Comparison of ENCODE assay signal across 1 cellular context in the genomic region with DNA sequence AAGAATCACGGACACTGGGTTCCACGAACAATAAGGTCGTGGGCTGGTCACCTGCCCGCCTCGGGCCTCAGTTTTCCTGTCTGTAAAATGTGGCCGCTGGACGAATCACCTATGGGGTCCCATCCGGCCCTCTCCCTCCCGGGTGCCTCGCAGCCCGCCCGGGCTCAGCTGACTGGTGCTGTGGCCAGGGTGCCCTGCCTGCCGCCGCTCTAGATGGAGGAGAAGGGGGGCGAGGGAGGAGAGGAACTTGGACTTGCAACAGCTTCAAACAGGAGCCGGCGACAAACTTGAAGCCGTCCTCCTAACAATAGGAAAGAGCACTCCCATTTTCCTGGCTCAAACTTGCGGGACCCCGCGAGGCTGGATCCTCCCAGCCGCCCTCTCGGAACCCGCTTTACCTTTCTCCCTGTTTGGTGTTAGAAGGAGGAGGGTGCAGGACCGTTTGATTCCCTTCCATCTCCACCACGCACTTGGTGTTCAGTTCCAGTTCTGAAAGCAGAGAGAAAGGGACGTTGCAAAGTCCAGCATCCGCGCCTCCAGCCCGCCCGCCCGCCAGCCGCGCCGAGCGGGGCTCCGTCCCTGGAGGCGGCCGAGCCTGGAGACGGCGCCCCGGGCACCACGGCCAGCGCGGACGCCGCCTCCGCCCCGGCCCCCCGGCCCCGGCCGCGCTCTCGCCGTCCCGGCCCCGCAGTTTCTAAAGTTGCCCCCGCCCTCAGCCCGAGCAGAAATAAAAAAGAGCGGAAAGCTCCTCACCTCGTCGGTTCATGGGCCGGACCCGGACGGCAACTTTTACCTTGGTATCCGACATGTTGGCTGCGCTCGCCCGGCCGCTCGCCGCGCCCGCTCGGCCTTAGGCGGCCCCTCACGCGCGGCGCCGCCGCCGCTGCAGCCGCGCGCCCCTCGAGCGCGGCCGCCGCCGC.
TF ChIP-seq lines count a peak whose summit lies in the region.

No MANE protein-coding gene starts in this region.

TF ChIP-seq in HepG2, 621 proteins besides CTCF, POLR2A, EP300 and RAD21 (continued from another document and continues in another):
- TF ChIP-seq, protein P1, sequence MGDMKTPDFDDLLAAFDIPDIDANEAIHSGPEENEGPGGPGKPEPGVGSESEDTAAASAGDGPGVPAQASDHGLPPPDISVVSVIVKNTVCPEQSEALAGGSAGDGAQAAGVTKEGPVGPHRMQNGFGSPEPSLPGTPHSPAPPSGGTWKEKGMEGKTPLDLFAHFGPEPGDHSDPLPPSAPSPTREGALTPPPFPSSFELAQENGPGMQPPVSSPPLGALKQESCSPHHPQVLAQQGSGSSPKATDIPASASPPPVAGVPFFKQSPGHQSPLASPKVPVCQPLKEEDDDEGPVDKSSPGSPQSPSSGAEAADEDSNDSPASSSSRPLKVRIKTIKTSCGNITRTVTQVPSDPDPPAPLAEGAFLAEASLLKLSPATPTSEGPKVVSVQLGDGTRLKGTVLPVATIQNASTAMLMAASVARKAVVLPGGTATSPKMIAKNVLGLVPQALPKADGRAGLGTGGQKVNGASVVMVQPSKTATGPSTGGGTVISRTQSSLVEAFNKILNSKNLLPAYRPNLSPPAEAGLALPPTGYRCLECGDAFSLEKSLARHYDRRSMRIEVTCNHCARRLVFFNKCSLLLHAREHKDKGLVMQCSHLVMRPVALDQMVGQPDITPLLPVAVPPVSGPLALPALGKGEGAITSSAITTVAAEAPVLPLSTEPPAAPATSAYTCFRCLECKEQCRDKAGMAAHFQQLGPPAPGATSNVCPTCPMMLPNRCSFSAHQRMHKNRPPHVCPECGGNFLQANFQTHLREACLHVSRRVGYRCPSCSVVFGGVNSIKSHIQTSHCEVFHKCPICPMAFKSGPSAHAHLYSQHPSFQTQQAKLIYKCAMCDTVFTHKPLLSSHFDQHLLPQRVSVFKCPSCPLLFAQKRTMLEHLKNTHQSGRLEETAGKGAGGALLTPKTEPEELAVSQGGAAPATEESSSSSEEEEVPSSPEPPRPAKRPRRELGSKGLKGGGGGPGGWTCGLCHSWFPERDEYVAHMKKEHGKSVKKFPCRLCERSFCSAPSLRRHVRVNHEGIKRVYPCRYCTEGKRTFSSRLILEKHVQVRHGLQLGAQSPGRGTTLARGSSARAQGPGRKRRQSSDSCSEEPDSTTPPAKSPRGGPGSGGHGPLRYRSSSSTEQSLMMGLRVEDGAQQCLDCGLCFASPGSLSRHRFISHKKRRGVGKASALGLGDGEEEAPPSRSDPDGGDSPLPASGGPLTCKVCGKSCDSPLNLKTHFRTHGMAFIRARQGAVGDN (CRISPR knock-in tag; IDR thresholded peaks at IDR 0.05) = peak; percentile 80
- TF ChIP-seq ZNF235 (CRISPR knock-in tag; IDR thresholded peaks at IDR 0.05; ENCODE audit: borderline replicate concordance) (0 out of 2 replicates have a peak, but pooled peaks have one; percentile 15), MLLT10 (CRISPR knock-in tag; IDR thresholded peaks at IDR 0.05) (no peak), CBX1 (IDR thresholded peaks at IDR 0.05; ENCODE audit: low read depth) (no peak), RXRA (CRISPR knock-in tag; IDR thresholded peaks at IDR 0.05) (peak; percentile 73), NPAS2 (CRISPR knock-in tag; IDR thresholded peaks at IDR 0.05; ENCODE audit: borderline replicate concordance) (no peak), NFE2 (CRISPR knock-in tag; IDR thresholded peaks at IDR 0.05) (no peak), LBX2 (CRISPR knock-in tag; IDR thresholded peaks at IDR 0.05; ENCODE audit: borderline replicate concordance) (no peak), PAWR (CRISPR knock-in tag; IDR thresholded peaks at IDR 0.05; ENCODE audit: borderline replicate concordance) (no peak), ZNF883 (CRISPR knock-in tag; IDR thresholded peaks at IDR 0.05; ENCODE audit: not compliant biosample characterization) (no peak), ZNF225 (CRISPR knock-in tag; IDR thresholded peaks at IDR 0.05) (peak; percentile 28; the same call in 1 of the 2 replicates), SRF (IDR thresholded peaks at IDR 0.05; ENCODE audit: low read depth, low read length) (no peak), ZNF839 (CRISPR knock-in tag; IDR thresholded peaks at IDR 0.05; ENCODE audit: borderline replicate concordance) (no peak), GTF3A (CRISPR knock-in tag; conservative IDR thresholded peaks at IDR 0.05) (no peak), RCOR2 (CRISPR knock-in tag; IDR thresholded peaks at IDR 0.05) (peak; percentile 85), ZNF7 (CRISPR knock-in tag; IDR thresholded peaks at IDR 0.05) (no peak), SRSF1 (optimal IDR thresholded peaks at IDR 0.05; ENCODE audit: low read depth, low read length) (no peak), SNRNP70 (IDR thresholded peaks at IDR 0.05; ENCODE audit: low read depth, low read length) (no peak), CEBPZ (IDR thresholded peaks at IDR 0.05; ENCODE audit: low read length) (no peak), ARID2 (CRISPR knock-in tag; IDR thresholded peaks at IDR 0.05; ENCODE audit: borderline replicate concordance) (peak; percentile 56; the same call in 1 of the 2 replicates), POLR2G (IDR thresholded peaks at IDR 0.05; ENCODE audit: low read depth, low read length) (peak; percentile 82), HNF1A (IDR thresholded peaks at IDR 0.05; ENCODE audit: low read depth) (no peak), HNF1A (CRISPR knock-in tag; IDR thresholded peaks at IDR 0.05; ENCODE audit: borderline replicate concordance) (no peak), TGIF2 (CRISPR knock-in tag; IDR thresholded peaks at IDR 0.05) (no peak), ZNF556 (CRISPR knock-in tag; IDR thresholded peaks at IDR 0.05; ENCODE audit: borderline replicate concordance) (peak; percentile 39; the same call in 1 of the 2 replicates), HNF1B (CRISPR knock-in tag; IDR thresholded peaks at IDR 0.05) (peak; percentile 65; the same call in 1 of the 2 replicates), ZNF605 (CRISPR knock-in tag; IDR thresholded peaks at IDR 0.05) (no peak; the same call in 1 of the 2 replicates), ZNF672 (CRISPR knock-in tag; IDR thresholded peaks at IDR 0.05) (no peak), KDM4B (CRISPR knock-in tag; IDR thresholded peaks at IDR 0.05) (no peak), IKZF5 (CRISPR knock-in tag; IDR thresholded peaks at IDR 0.05) (0 out of 2 replicates have a peak, but pooled peaks have one; percentile 17), ZNF749 (CRISPR knock-in tag; IDR thresholded peaks at IDR 0.05; ENCODE audit: borderline replicate concordance) (no peak; the same call in 1 of the 2 replicates), ZFP37 (CRISPR knock-in tag; IDR thresholded peaks at IDR 0.05; ENCODE audit: borderline replicate concordance) (peak; percentile 84; the same call in 1 of the 2 replicates), TMF1 (CRISPR knock-in tag; IDR thresholded peaks at IDR 0.05; ENCODE audit: low read depth) (peak; percentile 37; the same call in 1 of the 2 replicates), WIZ (CRISPR knock-in tag; IDR thresholded peaks at IDR 0.05) (no peak), ATF7 (IDR thresholded peaks at IDR 0.05) (no peak), ATF7 (CRISPR knock-in tag; IDR thresholded peaks at IDR 0.05) (no peak), ZNF773 (CRISPR knock-in tag; IDR thresholded peaks at IDR 0.05; ENCODE audit: borderline replicate concordance) (no peak), ZNF766 (CRISPR knock-in tag; IDR thresholded peaks at IDR 0.05; ENCODE audit: borderline replicate concordance) (no peak), ARNT2 (CRISPR knock-in tag; IDR thresholded peaks at IDR 0.05; ENCODE audit: low read depth) (0 out of 2 replicates have a peak, but pooled peaks have one; percentile 37), HOXA9 (CRISPR knock-in tag; IDR thresholded peaks at IDR 0.05; ENCODE audit: borderline replicate concordance) (no peak), KLF13 (CRISPR knock-in tag; IDR thresholded peaks at IDR 0.05) (no peak)
- TF ChIP-seq, protein P2, sequence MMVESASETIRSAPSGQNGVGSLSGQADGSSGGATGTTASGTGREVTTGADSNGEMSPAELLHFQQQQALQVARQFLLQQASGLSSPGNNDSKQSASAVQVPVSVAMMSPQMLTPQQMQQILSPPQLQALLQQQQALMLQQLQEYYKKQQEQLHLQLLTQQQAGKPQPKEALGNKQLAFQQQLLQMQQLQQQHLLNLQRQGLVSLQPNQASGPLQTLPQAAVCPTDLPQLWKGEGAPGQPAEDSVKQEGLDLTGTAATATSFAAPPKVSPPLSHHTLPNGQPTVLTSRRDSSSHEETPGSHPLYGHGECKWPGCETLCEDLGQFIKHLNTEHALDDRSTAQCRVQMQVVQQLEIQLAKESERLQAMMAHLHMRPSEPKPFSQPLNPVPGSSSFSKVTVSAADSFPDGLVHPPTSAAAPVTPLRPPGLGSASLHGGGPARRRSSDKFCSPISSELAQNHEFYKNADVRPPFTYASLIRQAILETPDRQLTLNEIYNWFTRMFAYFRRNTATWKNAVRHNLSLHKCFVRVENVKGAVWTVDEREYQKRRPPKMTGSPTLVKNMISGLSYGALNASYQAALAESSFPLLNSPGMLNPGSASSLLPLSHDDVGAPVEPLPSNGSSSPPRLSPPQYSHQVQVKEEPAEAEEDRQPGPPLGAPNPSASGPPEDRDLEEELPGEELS (CRISPR knock-in tag; IDR thresholded peaks at IDR 0.05) = no peak; the same call in 1 of the 2 replicates
- TF ChIP-seq, protein P3, sequence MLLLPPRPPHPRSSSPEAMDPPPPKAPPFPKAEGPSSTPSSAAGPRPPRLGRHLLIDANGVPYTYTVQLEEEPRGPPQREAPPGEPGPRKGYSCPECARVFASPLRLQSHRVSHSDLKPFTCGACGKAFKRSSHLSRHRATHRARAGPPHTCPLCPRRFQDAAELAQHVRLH (CRISPR knock-in tag; IDR thresholded peaks at IDR 0.05; ENCODE audit: borderline replicate concordance, low read depth) = peak; percentile 65; the same call in 1 of the 2 replicates
